17 cellular contexts compared by ENCODE assay signal in the genomic region with DNA sequence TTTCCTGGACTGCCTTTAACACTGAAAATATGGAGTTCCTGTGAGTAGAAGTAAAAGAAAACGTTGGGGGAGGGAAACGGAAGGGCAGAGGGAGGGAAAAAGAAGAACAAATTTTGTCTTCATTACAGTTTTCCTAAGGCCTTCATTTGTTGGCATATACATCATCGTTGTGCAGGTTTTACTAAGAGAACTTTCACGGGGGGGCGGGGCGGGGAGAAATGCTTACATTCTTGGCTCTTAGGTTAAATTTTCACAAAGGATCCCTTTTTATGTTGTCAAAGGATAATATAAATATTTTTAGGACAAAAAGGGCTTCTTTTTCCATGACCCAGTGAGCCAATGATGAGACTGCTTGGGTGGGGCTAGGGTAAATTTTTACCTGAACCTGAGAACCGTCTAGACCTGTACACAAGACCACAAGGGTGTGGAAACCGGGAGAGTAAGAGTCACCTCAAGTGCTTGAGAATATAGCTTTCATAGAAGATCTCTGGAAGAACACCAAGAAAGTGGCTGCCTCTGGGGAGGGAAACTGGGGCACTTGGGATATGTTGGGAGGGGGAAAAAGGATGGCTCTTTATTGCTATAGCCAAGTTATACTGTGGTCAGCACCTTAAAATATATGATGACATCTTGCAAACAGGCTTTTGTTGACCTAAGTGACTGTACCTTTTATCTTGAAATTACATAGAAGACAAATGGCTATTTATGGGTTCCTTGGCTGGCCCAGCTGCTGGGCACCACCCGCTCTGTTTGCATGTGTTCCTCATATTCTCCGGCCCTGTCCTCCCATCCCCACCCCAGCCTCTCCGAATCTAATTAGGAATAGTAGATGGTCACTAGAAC. TPM values are rescaled to one million over a fixed set of nuclear protein-coding genes. Genes with fewer than 3 reads are reported as not detected.
DNase-seq lines count a peak whose midpoint lies in the region; TF ChIP-seq lines count a peak whose summit lies in the region.
"Had no signal": no experiment of that assay in that cellular context is flagged by ENCODE, and none has a peak within 500 bp of the region (broad histone marks: within the 10 kb centered on the region; RNA-seq: fewer than 3 reads in every experiment).

No MANE protein-coding gene starts in this region.

- H4K20me1 ChIP-seq in GM23248 (ENCODE audit: insufficient read depth) = no peaks in the 10 kb centered on the region
- no peaks in the 10 kb centered on the region for H4K20me1 ChIP-seq in hepatocyte (ENCODE audit: insufficient read depth, poor library complexity, severe bottlenecking)

- in situ Hi-C loops in GM23248 (cut with MboI) = no loop called here

- peaks cover 22% of the 10 kb centered on the region for H3K27me3 Mint-ChIP-seq in activated T-helper 1 cell treated with anti-CD3 and anti-CD28 coated beads, Interleukin-12 subunit alpha, Interleukin-12 subunit beta, Interleukin-2, Interleukin-4 antibody, amounts not matched to agents 30 ng/mL and 10 ng/mL and 1 ng/mL, durations not matched to agents 14 hours and 24 hours and 36 hours (ENCODE audit: insufficient read depth)

- no peak for DNase-seq in GM23248
- no peak for DNase-seq in activated T-helper 1 cell treated with anti-CD3 and anti-CD28 coated beads, Interleukin-12 subunit alpha, Interleukin-12 subunit beta, Interleukin-2, Interleukin-4 antibody, amounts not matched to agents 30 ng/mL and 10 ng/mL and 1 ng/mL, durations not matched to agents 14 hours and 24 hours and 36 hours (ENCODE audit: low spot score)
- DNase-seq in hepatocyte (ENCODE audit: low spot score) = peak; percentile 27
- DNase-seq in stimulated activated CD4-positive, alpha-beta T cell treated with anti-CD3 and anti-CD28 coated beads, Interleukin-4, amount 100 ng/mL, for 4 hours = no peak
- DNase-seq in SHP77 (lab: John Stamatoyannopoulos, UW) = no peak
- no peak for DNase-seq in 8988T
- DNase-seq: activated CD4-positive, alpha-beta memory T cell treated with anti-CD3 and anti-CD28 coated beads for 36 hours; activated T-cell treated with anti-CD3 and anti-CD28 coated beads, Interleukin-2, amount 50 U/mL, for 1 hour; BE2C; DMS153; NCI-H2029 treated with DMSO at 0.1 percent for 48 hours; ovary; testis had no signal

- no peak overlapping the region for H3K9ac ChIP-seq in GM23248

- H3K9me2 ChIP-seq in GM23248 (ENCODE audit: insufficient read depth) = no peaks in the 10 kb centered on the region
- H3K9me2 ChIP-seq in hepatocyte (replicated peaks; ENCODE audit: insufficient read depth) = no peaks in the 10 kb centered on the region

- H2AFZ ChIP-seq in GM23248 = 0 out of 2 replicates have a peak overlapping the region, but pooled peaks have one; percentile 19
- H2AFZ ChIP-seq in hepatocyte = no peak overlapping the region
- H2AFZ ChIP-seq: GM23338 had no signal

- H3K27me3 ChIP-seq in GM23248 (replicated peaks; ENCODE audit: insufficient read depth) = no peaks in the 10 kb centered on the region
- no peaks in the 10 kb centered on the region for H3K27me3 ChIP-seq in hepatocyte
- H3K27me3 ChIP-seq: BE2C, ovary, testis had no signal

- peaks cover 48% of the 10 kb centered on the region for H3K4me1 Mint-ChIP-seq in activated T-helper 1 cell treated with anti-CD3 and anti-CD28 coated beads, Interleukin-12 subunit alpha, Interleukin-12 subunit beta, Interleukin-2, Interleukin-4 antibody, amounts not matched to agents 30 ng/mL and 10 ng/mL and 1 ng/mL, durations not matched to agents 14 hours and 24 hours and 36 hours (ENCODE audit: low read depth)

- intact Hi-C loops in activated T-helper 1 cell treated with anti-CD3 and anti-CD28 coated beads, Interleukin-12 subunit alpha, Interleukin-12 subunit beta, Interleukin-2, Interleukin-4 antibody, amounts not matched to agents 30 ng/mL and 10 ng/mL and 1 ng/mL, durations not matched to agents 14 hours and 24 hours and 36 hours (cut with micrococcal nuclease) = loop anchor here (2.0 kb wide), 1 partner anchor 153 kb away; no protein-coding TSS in a partner anchor

- H3K36me3 ChIP-seq in GM23248 (ENCODE audit: low read depth) = peaks cover 5% of the 10 kb centered on the region; the same call in 1 of the 2 replicates
- no peaks in the 10 kb centered on the region for H3K36me3 ChIP-seq in hepatocyte (replicated peaks; ENCODE audit: insufficient read depth, low read depth)
- H3K36me3 ChIP-seq: ovary had no signal

- no peak for TF ChIP-seq CTCF in hepatocyte (IDR thresholded peaks at IDR 0.05; ENCODE audit: poor library complexity)

- H3K79me2 ChIP-seq in GM23248 (ENCODE audit: insufficient read depth) (peaks cover 26% of the 10 kb centered on the region), hepatocyte (peaks cover 12% of the 10 kb centered on the region)

- H3F3A ChIP-seq in GM23248 (ENCODE audit: insufficient read depth) = peaks cover 42% of the 10 kb centered on the region

- H3K27ac ChIP-seq in GM23248 (no peak overlapping the region), hepatocyte (peak overlapping the region; percentile 80), skin epidermis (peak overlapping the region in 15 of 21 experiments; percentile 12 to 75 (median 33))
- H3K27ac ChIP-seq: cardiac muscle cell, ovary, testis had no signal

- H3K36me3 Mint-ChIP-seq in activated T-helper 1 cell treated with anti-CD3 and anti-CD28 coated beads, Interleukin-12 subunit alpha, Interleukin-12 subunit beta, Interleukin-2, Interleukin-4 antibody, amounts not matched to agents 30 ng/mL and 10 ng/mL and 1 ng/mL, durations not matched to agents 14 hours and 24 hours and 36 hours (ENCODE audit: low read depth) = peaks cover 16% of the 10 kb centered on the region

- peaks cover 37% of the 10 kb centered on the region for H3K4me1 ChIP-seq in GM23248 (ENCODE audit: insufficient read depth)
- no peaks in the 10 kb centered on the region for H3K4me1 ChIP-seq in hepatocyte (ENCODE audit: insufficient read depth)
- H3K4me1 ChIP-seq: BE2C, testis had no signal

- H3K27ac Mint-ChIP-seq in activated T-helper 1 cell treated with anti-CD3 and anti-CD28 coated beads, Interleukin-12 subunit alpha, Interleukin-12 subunit beta, Interleukin-2, Interleukin-4 antibody, amounts not matched to agents 30 ng/mL and 10 ng/mL and 1 ng/mL, durations not matched to agents 14 hours and 24 hours and 36 hours = peak overlapping the region; percentile 30
- H3K27ac Mint-ChIP-seq: GM23338 had no signal

- H3K4me3 ChIP-seq in GM23248 (no peak overlapping the region), hepatocyte (no peak overlapping the region), skin epidermis (no peak overlapping the region)
- H3K4me3 ChIP-seq: cardiac muscle cell, GM23338, ovary, testis had no signal

- H3K9me3 ChIP-seq in GM23248 (ENCODE audit: low read depth) (no peaks in the 10 kb centered on the region), hepatocyte (ENCODE audit: low read depth) (no peaks in the 10 kb centered on the region)
- H3K9me3 ChIP-seq: BE2C, ovary, testis had no signal

- no peak overlapping the region for H3K4me2 ChIP-seq in GM23248 (ENCODE audit: unreplicated experiment)
- H3K4me2 ChIP-seq in hepatocyte = peak overlapping the region; percentile 24
- H3K4me2 ChIP-seq: GM23338 had no signal

- WGBS in GM23248 (ENCODE audit: low coverage in 1 of 2, low lambda C conversion rate in 2 of 2, missing lambda C conversion rate in 2 of 2), 2 experiments = 61 to 66% methylated on average over 11 of the region's 11 CpGs
- 72% methylated on average over 11 of the region's 11 CpGs for WGBS in hepatocyte (ENCODE audit: low lambda C conversion rate, missing lambda C conversion rate)

- H3K4me3 Mint-ChIP-seq in activated T-helper 1 cell treated with anti-CD3 and anti-CD28 coated beads, Interleukin-12 subunit alpha, Interleukin-12 subunit beta, Interleukin-2, Interleukin-4 antibody, amounts not matched to agents 30 ng/mL and 10 ng/mL and 1 ng/mL, durations not matched to agents 14 hours and 24 hours and 36 hours = no peak overlapping the region

- no peaks in the 10 kb centered on the region for H3K9me3 Mint-ChIP-seq in activated T-helper 1 cell treated with anti-CD3 and anti-CD28 coated beads, Interleukin-12 subunit alpha, Interleukin-12 subunit beta, Interleukin-2, Interleukin-4 antibody, amounts not matched to agents 30 ng/mL and 10 ng/mL and 1 ng/mL, durations not matched to agents 14 hours and 24 hours and 36 hours
- H3K9me3 Mint-ChIP-seq: activated CD4-positive, alpha-beta memory T cell treated with anti-CD3 and anti-CD28 coated beads for 36 hours; activated naive CD4-positive, alpha-beta T cell treated with anti-CD3 and anti-CD28 coated beads, Interleukin-2, amount 50 U/mL, for 72 hours; GM23338 had no signal

RNA-seq across cellular contexts. Expression of a gene that starts 2.0 kb away (rescaled TPM):
- total RNA-seq in GM23248 (2014; rRNA removed; shearing (Covaris generic)) = 12.2 and 16.8 TPM in 2 replicates
- polyA plus RNA-seq in GM23248 (2016; fragmentation: Nextera tagmentation; extraction: Ambion mirVana) (9.5 TPM in 2 replicates), hepatocyte (3.2 and 5.2 TPM in 2 replicates)
- 17.7 and 18.3 TPM in 2 replicates for total RNA-seq in activated T-helper 1 cell treated with anti-CD3 and anti-CD28 coated beads, Interleukin-12 subunit alpha, Interleukin-12 subunit beta, Interleukin-2, Interleukin-4 antibody, amounts not matched to agents 30 ng/mL and 10 ng/mL and 1 ng/mL, durations not matched to agents 14 hours and 24 hours and 36 hours
- 8.0 and 8.3 TPM in 2 replicates for total RNA-seq in hepatocyte

RNA-seq across cellular contexts. Expression of a gene that starts 19.9 kb away (rescaled TPM):
- 1.3 and 1.6 TPM in 2 replicates for total RNA-seq in GM23248 (2014; rRNA removed; shearing (Covaris generic))
- polyA plus RNA-seq in GM23248 (2016; fragmentation: Nextera tagmentation; extraction: Ambion mirVana) = 0.84 and 0.86 TPM in 2 replicates
- 0.16 and 0.17 TPM in 2 replicates for total RNA-seq in activated T-helper 1 cell treated with anti-CD3 and anti-CD28 coated beads, Interleukin-12 subunit alpha, Interleukin-12 subunit beta, Interleukin-2, Interleukin-4 antibody, amounts not matched to agents 30 ng/mL and 10 ng/mL and 1 ng/mL, durations not matched to agents 14 hours and 24 hours and 36 hours
- 34.2 and 35.3 TPM in 2 replicates for total RNA-seq in hepatocyte
- polyA plus RNA-seq in hepatocyte = 21.3 and 31.0 TPM in 2 replicates

RNA-seq across cellular contexts. Expression of a gene that starts 41.5 kb away (rescaled TPM):
- total RNA-seq in GM23248 (2014; rRNA removed; shearing (Covaris generic)) = 2.1 and 2.3 TPM in 2 replicates
- polyA plus RNA-seq in GM23248 (2016; fragmentation: Nextera tagmentation; extraction: Ambion mirVana) = 1.4 and 1.5 TPM in 2 replicates
- 2.9 and 3.2 TPM in 2 replicates for total RNA-seq in activated T-helper 1 cell treated with anti-CD3 and anti-CD28 coated beads, Interleukin-12 subunit alpha, Interleukin-12 subunit beta, Interleukin-2, Interleukin-4 antibody, amounts not matched to agents 30 ng/mL and 10 ng/mL and 1 ng/mL, durations not matched to agents 14 hours and 24 hours and 36 hours
- 3.3 and 3.8 TPM in 2 replicates for total RNA-seq in hepatocyte
- 2.2 and 2.7 TPM in 2 replicates for polyA plus RNA-seq in hepatocyte

Comparison
In these comparisons a context has a peak if more than half of its experiments do, and no peak if none do; other contexts are left out.
1. RNA of a gene that starts 19.9 kb away (total RNA-seq): 34.2 to 35.3 TPM in hepatocyte; 1.3 to 1.6 TPM in GM23248 and 0.16 to 0.17 TPM in activated T-helper 1 cell treated with anti-CD3 and anti-CD28 coated beads, Interleukin-12 subunit alpha, Interleukin-12 subunit beta, Interleukin-2, Interleukin-4 antibody, amounts not matched to agents 30 ng/mL and 10 ng/mL and 1 ng/mL, durations not matched to agents 14 hours and 24 hours and 36 hours; every median in the first group is over 10 times any median in the second.